ENCODE assay signal across 8 cellular contexts in genomic region chr6:33297956-33298772, GRCh38. TPM values are rescaled to one million over a fixed set of nuclear protein-coding genes. Genes with fewer than 3 reads are reported as not detected.
DNase-seq lines count a peak whose midpoint lies in the region; ATAC-seq, FAIRE-seq and TF ChIP-seq lines count a peak whose summit lies in the region.

No MANE protein-coding gene starts in this region.

- no peaks in the 10 kb centered on the region for H3K9me3 ChIP-seq in Caco-2
- no peaks in the 10 kb centered on the region for H3K9me3 ChIP-seq in neutrophil

- H3K4me1 ChIP-seq in Caco-2: peaks cover 13% of the 10 kb centered on the region
- H3K4me1 ChIP-seq in neutrophil (ENCODE audit: control insufficient read depth in 1 of 2, insufficient read depth in 1 of 2, low read depth in 1 of 2, low read length in 1 of 2): peaks cover 33 to 38% of the 10 kb centered on the region in 2 experiments

- no peak for FAIRE-seq in RCC 7860 (lab: Jason Lieb, UNC)

- TF ChIP-seq CTCF in Caco-2 (IDR thresholded peaks at IDR 0.05; ENCODE audit: insufficient read depth in 1 of 2, low read depth in 1 of 2, low read length in 1 of 2, severe bottlenecking in 1 of 2, unreplicated experiment in 1 of 2) (no peak), neutrophil (IDR thresholded peaks at IDR 0.05) (peak; percentile 5)

- POLR2A ChIA-PET in Caco-2 (lab: Charles Lee): interaction anchor here (0.5 to 1.7 kb wide), 10 partner anchors 8 to 125 kb away, joined by 3 to 19 read pairs (median 4); partner anchors contain the start of genes PFDN6, RPS18, VPS52 and WDR46

- peak overlapping the region; percentile 90 for H3K4me3 ChIP-seq in Caco-2 (ENCODE audit: low read depth, low read length)
- H3K4me3 ChIP-seq in H7 (ENCODE audit: insufficient read depth, low read depth, low read length): peak overlapping the region; percentile 88
- H3K4me3 ChIP-seq in neutrophil (ENCODE audit: low read depth in 1 of 2, low read length in 1 of 2): peak overlapping the region; percentile 86 to 90

- H3K36me3 ChIP-seq in Caco-2 (ENCODE audit: control insufficient read depth, insufficient read depth, low read length) (no peaks in the 10 kb centered on the region; the same call in none of the 2 replicates), H7 (replicated peaks; ENCODE audit: control insufficient read depth, insufficient read depth, low read length) (peaks cover 8% of the 10 kb centered on the region), neutrophil (peaks cover 73% of the 10 kb centered on the region)

- peak; percentile 87 to 88 for DNase-seq in Caco-2
- DNase-seq in H7: peak; percentile 95
- peak; percentile 70 for DNase-seq in RCC 7860 (ENCODE audit: low spot score)
- peak; percentile 65 for DNase-seq in germinal center (ENCODE audit: low spot score)

- ATAC-seq in GM21529 (IDR thresholded peaks at IDR 0.05; ENCODE audit: unreplicated experiment): no peak
- no peak for ATAC-seq in GM21786 (IDR thresholded peaks at IDR 0.05; ENCODE audit: unreplicated experiment)

- H3K4me1 Mint-ChIP-seq in Caco-2 (ENCODE audit: low read depth, unreplicated experiment): peaks cover 13% of the 10 kb centered on the region
- H3K4me1 Mint-ChIP-seq in activated naive CD8-positive, alpha-beta T cell (ENCODE audit: low read depth): peaks cover 33% of the 10 kb centered on the region

- H3K4me3 Mint-ChIP-seq in Caco-2 (ENCODE audit: unreplicated experiment): peak overlapping the region; percentile 95
- peak overlapping the region; percentile 98 for H3K4me3 Mint-ChIP-seq in activated naive CD8-positive, alpha-beta T cell

- BruUV-seq in Caco-2 (replicated peaks; lab: Mats Ljungman, UMichigan): no TSS peak

- peaks cover 53% of the 10 kb centered on the region for H3K36me3 Mint-ChIP-seq in Caco-2 (ENCODE audit: insufficient read depth, unreplicated experiment)
- H3K36me3 Mint-ChIP-seq in activated naive CD8-positive, alpha-beta T cell: peaks cover 3% of the 10 kb centered on the region

- CTCF ChIA-PET in Caco-2 (lab: Charles Lee): interaction anchor here (0.5 to 1.4 kb wide), 4 partner anchors 19 to 128 kb away, joined by 3 to 7 read pairs (median 4); partner anchors contain the start of genes RPS18 and VPS52

- H3K27ac Mint-ChIP-seq in Caco-2 (ENCODE audit: unreplicated experiment): peak overlapping the region; percentile 98
- peak overlapping the region; percentile 92 for H3K27ac Mint-ChIP-seq in activated naive CD8-positive, alpha-beta T cell

- intact Hi-C loops in Caco-2 (cut with micrococcal nuclease; ENCODE audit: unreplicated experiment): loop anchor here (1.0 to 5.0 kb wide), 2 partner anchors 9 to 129 kb away; partner anchors contain the start of genes PFDN6 and WDR46

- peak overlapping the region; percentile 98 for H3K27ac ChIP-seq in neutrophil

- H3K27me3 ChIP-seq in Caco-2 (replicated peaks; ENCODE audit: control insufficient read depth, insufficient read depth, low read length): no peaks in the 10 kb centered on the region
- no peaks in the 10 kb centered on the region for H3K27me3 ChIP-seq in H7 (ENCODE audit: control insufficient read depth, insufficient read depth, low read length)
- no peaks in the 10 kb centered on the region for H3K27me3 ChIP-seq in neutrophil

- no peaks in the 10 kb centered on the region for H3K27me3 Mint-ChIP-seq in Caco-2 (ENCODE audit: insufficient read depth, unreplicated experiment)
- no peaks in the 10 kb centered on the region for H3K27me3 Mint-ChIP-seq in activated naive CD8-positive, alpha-beta T cell

- H3K9me3 Mint-ChIP-seq in Caco-2 (ENCODE audit: unreplicated experiment): no peaks in the 10 kb centered on the region
- no peaks in the 10 kb centered on the region for H3K9me3 Mint-ChIP-seq in activated naive CD8-positive, alpha-beta T cell (ENCODE audit: low read depth)

RNA-seq across cellular contexts. Expression of gene RGL2, which starts 0.6 kb away (rescaled TPM):
- total RNA-seq in Caco-2 (2022): 70.7 and 71.3 TPM in 2 replicates
- total RNA-seq in H7 (2014; rRNA removed; shearing (Covaris generic)): 43.4 and 53.3 TPM in 2 replicates

RNA-seq across cellular contexts. Expression of gene PFDN6, which starts 8.8 kb away (rescaled TPM):
- total RNA-seq in Caco-2 (2022): 65.9 and 81.8 TPM in 2 replicates
- total RNA-seq in H7 (2014; rRNA removed; shearing (Covaris generic)): 87.9 and 90.2 TPM in 2 replicates

RNA-seq across cellular contexts. Expression of gene WDR46, which starts 9.1 kb away (rescaled TPM):
- total RNA-seq in Caco-2 (2022): 58.2 and 62.2 TPM in 2 replicates
- total RNA-seq in H7 (2014; rRNA removed; shearing (Covaris generic)): 72.0 and 96.6 TPM in 2 replicates

RNA-seq across cellular contexts. Expression of gene TAPBP, which starts 15.7 kb away (rescaled TPM):
- total RNA-seq in Caco-2 (2022): 36.7 and 43.9 TPM in 2 replicates
- 27.9 and 30.6 TPM in 2 replicates for total RNA-seq in H7 (2014; rRNA removed; shearing (Covaris generic))

RNA-seq across cellular contexts. Expression of gene ZBTB22, which starts 19.4 kb away (rescaled TPM):
- 11.5 and 12.6 TPM in 2 replicates for total RNA-seq in Caco-2 (2022)
- total RNA-seq in H7 (2014; rRNA removed; shearing (Covaris generic)): 11.6 and 14.9 TPM in 2 replicates
